18 cellular contexts compared by ENCODE assay signal in genomic region chr6:10487668-10488327, GRCh38. TPM values are rescaled to one million over a fixed set of nuclear protein-coding genes. Genes with fewer than 3 reads are reported as not detected.
DNase-seq lines count a peak whose midpoint lies in the region; ATAC-seq and TF ChIP-seq lines count a peak whose summit lies in the region.
"Had no signal": no experiment of that assay in that cellular context is flagged by ENCODE, and none has a peak within 500 bp of the region (broad histone marks: within the 10 kb centered on the region; RNA-seq: fewer than 3 reads in every experiment).

No MANE protein-coding gene starts in this region.

- no peaks in the 10 kb centered on the region for H4K20me1 ChIP-seq in hepatocyte (ENCODE audit: insufficient read depth, poor library complexity, severe bottlenecking)

- no peak for TF ChIP-seq CTCF in hepatocyte (IDR thresholded peaks at IDR 0.05; ENCODE audit: poor library complexity)
- no peak for TF ChIP-seq CTCF in nephron progenitor cell (IDR thresholded peaks at IDR 0.05)
- no peak for TF ChIP-seq CTCF in MCF 10A (IDR thresholded peaks at IDR 0.05; ENCODE audit: unreplicated experiment)

- POLR2A ChIA-PET in MCF 10A (lab: Yijun Ruan, JAX): interaction anchor here (1.3 kb wide), 1 partner anchor 12 kb away, joined by 3 read pairs; no protein-coding TSS in a partner anchor
- POLR2A ChIA-PET in HEK293T (lab: Yijun Ruan, JAX): no interaction called here

- H3K4me2 ChIP-seq in hepatocyte: peak overlapping the region; percentile 78

- H3K9me3 Mint-ChIP-seq in nephron progenitor cell (no peaks in the 10 kb centered on the region), MCF 10A (ENCODE audit: unreplicated experiment) (peaks cover 7% of the 10 kb centered on the region)

- H2AFZ ChIP-seq in hepatocyte: no peak overlapping the region

- H3K36me3 ChIP-seq in ES-I3 (ENCODE audit: insufficient read depth, low read length): no peaks in the 10 kb centered on the region
- H3K36me3 ChIP-seq in HUES6 (ENCODE audit: control insufficient read depth, insufficient read depth, low read length): no peaks in the 10 kb centered on the region
- no peaks in the 10 kb centered on the region for H3K36me3 ChIP-seq in hepatocyte (replicated peaks; ENCODE audit: insufficient read depth, low read depth)

- no peak for ATAC-seq in HG03457 (IDR thresholded peaks at IDR 0.05; ENCODE audit: unreplicated experiment)

- H3K36me3 Mint-ChIP-seq in nephron progenitor cell (ENCODE audit: low read depth): no peaks in the 10 kb centered on the region
- peaks cover 4% of the 10 kb centered on the region for H3K36me3 Mint-ChIP-seq in MCF 10A (ENCODE audit: insufficient read depth, unreplicated experiment)

- peak overlapping the region; percentile 54 for H3K4me3 ChIP-seq in HUES6 (ENCODE audit: low read depth, low read length)
- no peak overlapping the region for H3K4me3 ChIP-seq in hepatocyte

- WGBS in hepatocyte (ENCODE audit: low lambda C conversion rate, missing lambda C conversion rate): 63% methylated on average over 44 of the region's 44 CpGs

- H3K9ac ChIP-seq in ES-I3 (ENCODE audit: low read depth, low read length) (peak overlapping the region; percentile 35; the same call in 1 of the 2 replicates), HUES6 (ENCODE audit: low read length) (no peak overlapping the region)

- H3K27me3 ChIP-seq in HUES6 (ENCODE audit: control insufficient read depth, insufficient read depth, low read length) (peaks cover 29% of the 10 kb centered on the region), hepatocyte (no peaks in the 10 kb centered on the region)

- BruUV-seq in MCF 10A (replicated peaks; lab: Mats Ljungman, UMichigan): no TSS peak

- intact Hi-C loops in MCF 10A (cut with micrococcal nuclease): no loop called here

- no peaks in the 10 kb centered on the region for H3K9me2 ChIP-seq in hepatocyte (replicated peaks; ENCODE audit: insufficient read depth)

- H3K27ac Mint-ChIP-seq in nephron progenitor cell: no peak overlapping the region
- no peak overlapping the region for H3K27ac Mint-ChIP-seq in MCF 10A (ENCODE audit: low read depth, unreplicated experiment)

- CTCF ChIA-PET in MCF 10A (lab: Yijun Ruan, JAX) (interaction anchor here (0.8 to 3.2 kb wide), 3 partner anchors 9 to 22 kb away, joined by 3 to 22 read pairs (median 3); no protein-coding TSS in a partner anchor), HEK293T (lab: Yijun Ruan, JAX) (interaction anchor here (2.1 kb wide), 1 partner anchor 9 kb away, joined by 9 read pairs; no protein-coding TSS in a partner anchor)

- no peak overlapping the region for H3K27ac ChIP-seq in HUES6 (ENCODE audit: low read depth, low read length)
- no peak overlapping the region for H3K27ac ChIP-seq in hepatocyte

- H3K4me1 Mint-ChIP-seq in nephron progenitor cell (peaks cover 20% of the 10 kb centered on the region), MCF 10A (ENCODE audit: insufficient read depth, unreplicated experiment) (no peaks in the 10 kb centered on the region)

- no peaks in the 10 kb centered on the region for H3K9me3 ChIP-seq in ES-I3 (ENCODE audit: control insufficient read depth, insufficient read depth, low read length)
- peaks cover 6% of the 10 kb centered on the region for H3K9me3 ChIP-seq in HUES6 (ENCODE audit: control insufficient read depth, insufficient read depth, low read depth, low read length)
- H3K9me3 ChIP-seq in hepatocyte (ENCODE audit: low read depth): no peaks in the 10 kb centered on the region
- H3K9me3 ChIP-seq: Caco-2 had no signal

- H3K27me3 Mint-ChIP-seq in nephron progenitor cell (ENCODE audit: low read depth, poor library complexity) (peaks cover 6% of the 10 kb centered on the region), MCF 10A (ENCODE audit: insufficient read depth, unreplicated experiment) (no peaks in the 10 kb centered on the region)

- H3K79me2 ChIP-seq in hepatocyte: no peaks in the 10 kb centered on the region

- DNase-seq in hepatocyte (ENCODE audit: low spot score) (no peak), nephron progenitor cell (no peak), MCF 10A (ENCODE audit: unreplicated experiment) (no peak), HEK293T (ENCODE audit: extremely low spot score) (no peak)
- no peak for DNase-seq in activated effector memory CD4-positive, alpha-beta T cell treated with Interleukin-2 at 50 U/mL for 16 hours
- DNase-seq: AML-193, Caco-2, DMS53, GOT3, IMR-90, MV-4-11, NCI-H1417 treated with DMSO at 0.1 percent for 48 hours, NCI-H2081, NCI-H524, SHP77 treated with DMSO at 0.1 percent for 48 hours had no signal

- no peaks in the 10 kb centered on the region for H3K4me1 ChIP-seq in ES-I3 (ENCODE audit: insufficient read depth, low read length)
- no peaks in the 10 kb centered on the region for H3K4me1 ChIP-seq in HUES6 (ENCODE audit: control insufficient read depth, insufficient read depth, low read length)
- no peaks in the 10 kb centered on the region for H3K4me1 ChIP-seq in hepatocyte (ENCODE audit: insufficient read depth)
- H3K4me1 ChIP-seq: Caco-2 had no signal

- peak overlapping the region; percentile 30 for H3K4me3 Mint-ChIP-seq in nephron progenitor cell
- H3K4me3 Mint-ChIP-seq in MCF 10A (ENCODE audit: unreplicated experiment): no peak overlapping the region

TF ChIP-seq in HEK293T, 16 proteins besides CTCF, POLR2A, EP300 and RAD21:
- TF ChIP-seq TARDBP (IDR thresholded peaks at IDR 0.05) (no peak), BHLHE40 (IDR thresholded peaks at IDR 0.05; ENCODE audit: borderline replicate concordance) (no peak), PKNOX1 (IDR thresholded peaks at IDR 0.05) (no peak), LEF1 (IDR thresholded peaks at IDR 0.05; ENCODE audit: borderline replicate concordance) (no peak), HDGF (IDR thresholded peaks at IDR 0.05; ENCODE audit: borderline replicate concordance) (no peak), ZNF384 (IDR thresholded peaks at IDR 0.05) (no peak), CTBP1 (IDR thresholded peaks at IDR 0.05; ENCODE audit: borderline replicate concordance) (no peak), NFRKB (IDR thresholded peaks at IDR 0.05) (no peak), ELF4 (IDR thresholded peaks at IDR 0.05) (no peak), FOXM1 (IDR thresholded peaks at IDR 0.05; ENCODE audit: borderline replicate concordance) (no peak), ARNT (IDR thresholded peaks at IDR 0.05) (no peak), SUZ12 (IDR thresholded peaks at IDR 0.05) (no peak)

RNA-seq across cellular contexts. Expression of gene GCNT2, which starts 33.4 kb away (rescaled TPM):
- total RNA-seq in hepatocyte (36.4 and 39.3 TPM in 2 replicates), MCF 10A (2022) (0.63 and 0.96 TPM in 2 replicates)
- polyA plus RNA-seq in hepatocyte: 16.3 and 25.9 TPM in 2 replicates

Comparison
In these comparisons a context has a peak if more than half of its experiments do, and no peak if none do; other contexts are left out.
1. RNA of gene GCNT2, which starts 33.4 kb away (total RNA-seq): 36.4 to 39.3 TPM in hepatocyte; 0.63 to 0.96 TPM in MCF 10A; every median in the first group is over 10 times any median in the second.